In the genomic region with DNA sequence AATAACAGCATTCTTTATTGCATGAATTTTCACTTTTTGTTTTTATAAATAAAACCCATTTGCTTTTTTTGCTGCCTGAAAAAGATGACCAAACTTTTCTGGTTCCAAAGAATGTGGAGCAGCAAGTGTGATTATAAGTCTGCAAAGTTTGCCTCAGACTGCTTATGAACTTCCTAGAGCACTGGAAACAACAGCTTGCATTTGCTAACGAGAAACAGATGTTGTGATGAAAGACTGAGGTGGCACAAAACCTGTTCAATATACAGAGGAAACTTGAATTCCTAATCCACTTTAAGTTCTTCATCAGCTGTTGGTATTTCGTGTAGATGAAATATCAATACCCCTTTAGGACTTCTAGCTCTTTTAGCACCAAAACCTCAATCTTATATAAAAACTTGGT, we compare ENCODE assay signal across 24 cellular contexts. TPM values are rescaled to one million over a fixed set of nuclear protein-coding genes. Genes with fewer than 3 reads are reported as not detected.
DNase-seq lines count a peak whose midpoint lies in the region; FAIRE-seq and TF ChIP-seq lines count a peak whose summit lies in the region.
"Had no signal": no experiment of that assay in that cellular context is flagged by ENCODE, and none has a peak within 500 bp of the region (broad histone marks: within the 10 kb centered on the region; RNA-seq: fewer than 3 reads in every experiment).

No MANE protein-coding gene starts in this region.

- H3K27ac Mint-ChIP-seq in astrocyte (ENCODE audit: unreplicated experiment) = no peak overlapping the region
- H3K27ac Mint-ChIP-seq in MCF 10A (ENCODE audit: low read depth, unreplicated experiment) = no peak overlapping the region
- H3K27ac Mint-ChIP-seq: CD4-positive, alpha-beta memory T cell had no signal

- H4K20me1 ChIP-seq in astrocyte (ENCODE audit: insufficient read depth, low read length) = no peaks in the 10 kb centered on the region

- H3K9me3 ChIP-seq in astrocyte (ENCODE audit: insufficient read depth, low read depth, low read length) = no peaks in the 10 kb centered on the region
- no peaks in the 10 kb centered on the region for H3K9me3 ChIP-seq in effector memory CD4-positive, alpha-beta T cell (ENCODE audit: control insufficient read depth, low read length)
- H3K9me3 ChIP-seq: sigmoid colon had no signal

- DNase-seq in AG08396 (ENCODE audit: low spot score) (peak; percentile 8), HS-5 (ENCODE audit: low read depth) (peak; percentile 33), astrocyte (ENCODE audit: low read depth) (peak; percentile 39), fibroblast of villous mesenchyme (ENCODE audit: low read depth) (peak; percentile 65), cerebellum (ENCODE audit: low spot score) (no peak), MCF 10A (ENCODE audit: unreplicated experiment) (no peak), NCI-H128 (lab: John Stamatoyannopoulos, UW; ENCODE audit: unreplicated experiment) (no peak)
- no peak for DNase-seq in effector memory CD4-positive, alpha-beta T cell
- DNase-seq: activated CD4-positive, alpha-beta T cell treated with anti-CD3 and anti-CD28 coated beads for 48 hours; activated effector memory CD4-positive, alpha-beta T cell treated with Interleukin-2 at 50 U/mL for 16 hours; caudate nucleus; CD4-positive, alpha-beta memory T cell; DMS53; left colon; midbrain; NCI-H1048; NCI-H2029; NCI-H510A treated with DMSO at 0.1 percent for 48 hours; posterior cingulate gyrus; SHP77; sigmoid colon had no signal

- H3K27ac ChIP-seq in astrocyte (ENCODE audit: low read depth, low read length) = no peak overlapping the region
- no peak overlapping the region for H3K27ac ChIP-seq in effector memory CD4-positive, alpha-beta T cell (ENCODE audit: insufficient read depth, low read length, poor library complexity, severe bottlenecking)
- H3K27ac ChIP-seq: sigmoid colon had no signal

- no peaks in the 10 kb centered on the region for H3K36me3 ChIP-seq in astrocyte (ENCODE audit: insufficient read depth, low read length)
- H3K36me3 ChIP-seq in effector memory CD4-positive, alpha-beta T cell (ENCODE audit: control insufficient read depth, insufficient read depth, low read length) = no peaks in the 10 kb centered on the region
- H3K36me3 ChIP-seq: sigmoid colon had no signal

- TF ChIP-seq CTCF in astrocyte (IDR thresholded peaks at IDR 0.05; ENCODE audit: insufficient read depth, low read depth, low read length) (no peak), fibroblast of villous mesenchyme (IDR thresholded peaks at IDR 0.05; ENCODE audit: insufficient read depth, low read depth, low read length) (no peak), MCF 10A (IDR thresholded peaks at IDR 0.05; ENCODE audit: unreplicated experiment) (no peak)

- H3K4me1 ChIP-seq in astrocyte (ENCODE audit: insufficient read depth, low read length) = no peaks in the 10 kb centered on the region
- H3K4me1 ChIP-seq in effector memory CD4-positive, alpha-beta T cell (ENCODE audit: control insufficient read depth, insufficient read depth, low read length, poor library complexity, severe bottlenecking) = no peaks in the 10 kb centered on the region
- H3K4me1 ChIP-seq: sigmoid colon had no signal

- no peak for FAIRE-seq in astrocyte (lab: Jason Lieb, UNC)
- FAIRE-seq: H54 had no signal

- H3K4me3 Mint-ChIP-seq in astrocyte (ENCODE audit: unreplicated experiment) = no peak overlapping the region
- no peak overlapping the region for H3K4me3 Mint-ChIP-seq in MCF 10A (ENCODE audit: unreplicated experiment)
- H3K4me3 Mint-ChIP-seq: CD4-positive, alpha-beta memory T cell had no signal

- H3K4me1 Mint-ChIP-seq in astrocyte (ENCODE audit: low read depth, unreplicated experiment) (no peaks in the 10 kb centered on the region), MCF 10A (ENCODE audit: insufficient read depth, unreplicated experiment) (peaks cover 8% of the 10 kb centered on the region)
- H3K4me1 Mint-ChIP-seq: CD4-positive, alpha-beta memory T cell had no signal

- H3K9me3 Mint-ChIP-seq in astrocyte (ENCODE audit: unreplicated experiment) (no peaks in the 10 kb centered on the region), MCF 10A (ENCODE audit: unreplicated experiment) (no peaks in the 10 kb centered on the region)
- H3K9me3 Mint-ChIP-seq: CD4-positive, alpha-beta memory T cell had no signal

- no peak overlapping the region for H3K4me2 ChIP-seq in astrocyte (ENCODE audit: low read length)

- no peaks in the 10 kb centered on the region for H3K27me3 ChIP-seq in astrocyte (ENCODE audit: insufficient read depth, low read length)
- no peaks in the 10 kb centered on the region for H3K27me3 ChIP-seq in effector memory CD4-positive, alpha-beta T cell (replicated peaks; ENCODE audit: control insufficient read depth, insufficient read depth, low read length, poor library complexity, severe bottlenecking)
- H3K27me3 ChIP-seq: sigmoid colon had no signal

- CTCF ChIA-PET in MCF 10A (lab: Yijun Ruan, JAX) = interaction anchor here (0.8 kb wide), 1 partner anchor 14 kb away, joined by 3 read pairs; no protein-coding TSS in a partner anchor

- H3K36me3 Mint-ChIP-seq in astrocyte (ENCODE audit: low read depth, unreplicated experiment) (no peaks in the 10 kb centered on the region), MCF 10A (ENCODE audit: insufficient read depth, unreplicated experiment) (no peaks in the 10 kb centered on the region)
- H3K36me3 Mint-ChIP-seq: CD4-positive, alpha-beta memory T cell had no signal

- no peak overlapping the region for H3K9ac ChIP-seq in astrocyte (ENCODE audit: low read length)

- H3K27me3 Mint-ChIP-seq in astrocyte (ENCODE audit: low read depth, unreplicated experiment) (no peaks in the 10 kb centered on the region), MCF 10A (ENCODE audit: insufficient read depth, unreplicated experiment) (no peaks in the 10 kb centered on the region)

- POLR2A ChIA-PET in MCF 10A (lab: Yijun Ruan, JAX) = interaction anchor here (0.6 kb wide), 1 partner anchor 28 kb away, joined by 4 read pairs; no protein-coding TSS in a partner anchor

- no peaks in the 10 kb centered on the region for H3K79me2 ChIP-seq in astrocyte (ENCODE audit: insufficient read depth, low read length)

- BruUV-seq in MCF 10A (replicated peaks; lab: Mats Ljungman, UMichigan) = no TSS peak

- H3K4me3 ChIP-seq in astrocyte (ENCODE audit: insufficient read depth, low read depth, low read length) (no peak overlapping the region), fibroblast of villous mesenchyme (ENCODE audit: low read depth, low read length) (no peak overlapping the region)
- no peak overlapping the region for H3K4me3 ChIP-seq in effector memory CD4-positive, alpha-beta T cell (ENCODE audit: insufficient read depth, low read depth, low read length, poor library complexity, severe bottlenecking)
- H3K4me3 ChIP-seq: sigmoid colon had no signal

- H2AFZ ChIP-seq in astrocyte (ENCODE audit: low read depth, low read length) = no peak overlapping the region

- intact Hi-C loops in MCF 10A (cut with micrococcal nuclease) = no loop called here

RNA-seq across cellular contexts. Expression of a gene that starts 9.3 kb away (rescaled TPM):
- total RNA-seq in astrocyte (0.45 and 0.60 TPM in 2 replicates), fibroblast of villous mesenchyme (0.43 and 1.3 TPM in 2 replicates), cerebellum (0.54 TPM), MCF 10A (2022) (0.12 and 0.22 TPM in 2 replicates)
- total RNA-seq: CD4-positive, alpha-beta memory T cell; left colon; OCI-LY7; T-helper 1 cell treated with Interleukin-12 subunit alpha and Interleukin-12 subunit beta and Interleukin-4 antibody, amounts not matched to agents 30 ng/mL and 1 ng/mL, for 36 hours had no signal

Comparison
In these comparisons a context has a peak if more than half of its experiments do, and no peak if none do; other contexts are left out.
1. DNase-seq: peak in AG08396 (single experiment), HS-5 (single experiment), astrocyte (single experiment) and fibroblast of villous mesenchyme (single experiment); none in cerebellum (single experiment), MCF 10A (single experiment), effector memory CD4-positive, alpha-beta T cell (0 of 3) and NCI-H128 (single experiment).